Comparison of ENCODE assay signal across 8 cellular contexts in genomic region chr3:50322386-50323091, GRCh38. TPM values are rescaled to one million over a fixed set of nuclear protein-coding genes. Genes with fewer than 3 reads are reported as not detected.
A peak's percentile ranks its signal among the peaks of the same experiment; 100 is the strongest.
DNase-seq lines count a peak whose midpoint lies in the region; ATAC-seq and TF ChIP-seq lines count a peak whose summit lies in the region.

Gene HYAL2 (minus strand): TSS chr3:50322745. CDS start chr3:50320489, 2,256 bp downstream.

- in situ Hi-C loops in KBM-7 (cut with MboI; ENCODE audit: low pct_unique_long_range_greater_than_20kb, low sequenced_read_pairs), result no loop called here

- no peak for DNase-seq in T-helper 1 cell
- DNase-seq in activated CD8-positive, alpha-beta T cell treated with anti-CD3 and anti-CD28 coated beads for 36 hours, result no peak
- DNase-seq in cardiac septum (ENCODE audit: low spot score), result no peak
- peak; percentile 48 for DNase-seq in pulmonary artery endothelial cell (ENCODE audit: low read depth, low spot score)
- DNase-seq in KBM-7, result no peak
- no peak for DNase-seq in NCI-H774 (lab: John Stamatoyannopoulos, UW)
- DNase-seq in globus pallidus (ENCODE audit: low spot score), result no peak

- TF ChIP-seq CTCF in activated CD8-positive, alpha-beta T cell treated with anti-CD3 and anti-CD28 coated beads for 36 hours (IDR thresholded peaks at IDR 0.05), result no peak

- CTCF ChIA-PET in activated CD8-positive, alpha-beta T cell treated with anti-CD3 and anti-CD28 coated beads for 36 hours (lab: Charles Lee), result interaction anchor here (1.4 to 3.0 kb wide), 3 partner anchors 13 to 25 kb away, joined by 3 to 40 read pairs (median 4); no protein-coding TSS in a partner anchor

- H3K27me3 Mint-ChIP-seq in T-helper 1 cell treated with Interleukin-12 subunit alpha and Interleukin-12 subunit beta and Interleukin-4 antibody, amounts not matched to agents 30 μg/mL and 1 μg/mL, for 36 hours (ENCODE audit: low read depth), result no peaks in the 10 kb centered on the region
- no peaks in the 10 kb centered on the region for H3K27me3 Mint-ChIP-seq in activated CD8-positive, alpha-beta T cell treated with anti-CD3 and anti-CD28 coated beads for 36 hours

- H3K4me3 Mint-ChIP-seq in T-helper 1 cell treated with Interleukin-12 subunit alpha and Interleukin-12 subunit beta and Interleukin-4 antibody, amounts not matched to agents 30 μg/mL and 1 μg/mL, for 36 hours, result peak within 1 kb of the TSS; percentile 76
- peak within 1 kb of the TSS; percentile 78 for H3K4me3 Mint-ChIP-seq in activated CD8-positive, alpha-beta T cell treated with anti-CD3 and anti-CD28 coated beads for 36 hours

- H3K27ac Mint-ChIP-seq in T-helper 1 cell treated with Interleukin-12 subunit alpha and Interleukin-12 subunit beta and Interleukin-4 antibody, amounts not matched to agents 30 μg/mL and 1 μg/mL, for 36 hours, result peak within 1 kb of the TSS; percentile 86
- peak within 1 kb of the TSS; percentile 94 for H3K27ac Mint-ChIP-seq in activated CD8-positive, alpha-beta T cell treated with anti-CD3 and anti-CD28 coated beads for 36 hours

- H3K9me3 Mint-ChIP-seq in T-helper 1 cell treated with Interleukin-12 subunit alpha and Interleukin-12 subunit beta and Interleukin-4 antibody, amounts not matched to agents 30 μg/mL and 1 μg/mL, for 36 hours, result no peaks in the 10 kb centered on the region
- H3K9me3 Mint-ChIP-seq in activated CD8-positive, alpha-beta T cell treated with anti-CD3 and anti-CD28 coated beads for 36 hours, result no peaks in the 10 kb centered on the region

- intact Hi-C loops in activated CD8-positive, alpha-beta T cell treated with anti-CD3 and anti-CD28 coated beads for 36 hours (cut with micrococcal nuclease), result no loop called here
- intact Hi-C loops in cardiac septum (cut with DNase I), result loop anchor here (1.0 to 5.0 kb wide), 3 partner anchors 22 to 130 kb away; partner anchors contain the start of genes GNAI2 and GNAT1

- POLR2A ChIA-PET in activated CD8-positive, alpha-beta T cell treated with anti-CD3 and anti-CD28 coated beads for 36 hours (lab: Charles Lee), result interaction anchor here (1.1 to 13.4 kb wide), 4 partner anchors 13 to 96 kb away, joined by 3 to 126 read pairs (median 4); partner anchors contain the start of genes CYB561D2, NPRL2 and RASSF1

- peaks cover 2% of the 10 kb centered on the region for H3K36me3 Mint-ChIP-seq in T-helper 1 cell treated with Interleukin-12 subunit alpha and Interleukin-12 subunit beta and Interleukin-4 antibody, amounts not matched to agents 30 μg/mL and 1 μg/mL, for 36 hours (ENCODE audit: low read depth)
- H3K36me3 Mint-ChIP-seq in activated CD8-positive, alpha-beta T cell treated with anti-CD3 and anti-CD28 coated beads for 36 hours (ENCODE audit: low read depth), result peaks cover 1% of the 10 kb centered on the region

- H3K4me1 Mint-ChIP-seq in T-helper 1 cell treated with Interleukin-12 subunit alpha and Interleukin-12 subunit beta and Interleukin-4 antibody, amounts not matched to agents 30 μg/mL and 1 μg/mL, for 36 hours (ENCODE audit: low read depth), result peaks cover 26% of the 10 kb centered on the region
- H3K4me1 Mint-ChIP-seq in activated CD8-positive, alpha-beta T cell treated with anti-CD3 and anti-CD28 coated beads for 36 hours (ENCODE audit: low read depth), result peaks cover 36% of the 10 kb centered on the region

- no peak for ATAC-seq in activated CD8-positive, alpha-beta T cell treated with anti-CD3 and anti-CD28 coated beads for 36 hours

RNA-seq across cellular contexts. Expression of gene HYAL2, which starts in this region (rescaled TPM):
- total RNA-seq in activated CD8-positive, alpha-beta T cell treated with anti-CD3 and anti-CD28 coated beads for 36 hours, result 1 to 10 TPM; 3.9 to 4.1 TPM
- 42.0 TPM for total RNA-seq in cardiac septum
- 535 and 564 TPM in 2 replicates for total RNA-seq in pulmonary artery endothelial cell

Comparison
In these comparisons a context has a peak if more than half of its experiments do, and no peak if none do; other contexts are left out.
1. RNA of gene HYAL2 (total RNA-seq): 535 to 564 TPM in pulmonary artery endothelial cell; 42.0 TPM in cardiac septum (single experiment) and 3.9 to 4.1 TPM in activated CD8-positive, alpha-beta T cell treated with anti-CD3 and anti-CD28 coated beads for 36 hours; every median in the first group is over 10 times any median in the second.